In the genomic region with DNA sequence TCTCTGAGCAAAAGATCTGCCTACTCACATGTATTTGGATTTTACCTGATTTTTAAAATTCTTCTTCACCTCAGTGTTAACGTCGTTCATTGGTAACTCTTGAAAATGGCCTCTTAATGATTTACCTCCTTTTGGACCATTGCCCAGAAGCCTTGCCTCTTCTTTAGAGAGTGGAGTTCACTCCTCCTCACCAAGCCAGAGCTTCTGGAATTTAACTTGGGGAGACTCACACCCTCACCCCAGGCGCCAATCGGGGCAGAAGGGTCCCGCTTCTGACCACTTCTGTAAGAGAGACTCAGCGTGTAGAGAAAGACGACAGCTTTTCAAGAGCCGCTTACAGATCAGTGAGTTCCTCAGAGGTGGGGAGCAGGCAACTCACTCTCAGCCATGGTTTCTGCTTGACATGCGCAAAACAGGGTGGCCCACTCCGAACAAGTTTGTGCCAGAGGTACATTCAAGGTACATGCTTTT, we compare ENCODE assay signal across 1 cellular context.
TF ChIP-seq lines count a peak whose summit lies in the region.

No MANE protein-coding gene starts in this region.

TF ChIP-seq in GM12878, 131 proteins besides CTCF, POLR2A, EP300 and RAD21 (continued from another document):
- TF ChIP-seq, protein P1, sequence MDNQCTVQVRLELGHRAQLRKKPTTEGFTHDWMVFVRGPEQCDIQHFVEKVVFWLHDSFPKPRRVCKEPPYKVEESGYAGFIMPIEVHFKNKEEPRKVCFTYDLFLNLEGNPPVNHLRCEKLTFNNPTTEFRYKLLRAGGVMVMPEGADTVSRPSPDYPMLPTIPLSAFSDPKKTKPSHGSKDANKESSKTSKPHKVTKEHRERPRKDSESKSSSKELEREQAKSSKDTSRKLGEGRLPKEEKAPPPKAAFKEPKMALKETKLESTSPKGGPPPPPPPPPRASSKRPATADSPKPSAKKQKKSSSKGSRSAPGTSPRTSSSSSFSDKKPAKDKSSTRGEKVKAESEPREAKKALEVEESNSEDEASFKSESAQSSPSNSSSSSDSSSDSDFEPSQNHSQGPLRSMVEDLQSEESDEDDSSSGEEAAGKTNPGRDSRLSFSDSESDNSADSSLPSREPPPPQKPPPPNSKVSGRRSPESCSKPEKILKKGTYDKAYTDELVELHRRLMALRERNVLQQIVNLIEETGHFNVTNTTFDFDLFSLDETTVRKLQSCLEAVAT (IDR thresholded peaks at IDR 0.05), result no peak
- no peak for TF ChIP-seq LARP7 (IDR thresholded peaks at IDR 0.05)
